In the genomic region with DNA sequence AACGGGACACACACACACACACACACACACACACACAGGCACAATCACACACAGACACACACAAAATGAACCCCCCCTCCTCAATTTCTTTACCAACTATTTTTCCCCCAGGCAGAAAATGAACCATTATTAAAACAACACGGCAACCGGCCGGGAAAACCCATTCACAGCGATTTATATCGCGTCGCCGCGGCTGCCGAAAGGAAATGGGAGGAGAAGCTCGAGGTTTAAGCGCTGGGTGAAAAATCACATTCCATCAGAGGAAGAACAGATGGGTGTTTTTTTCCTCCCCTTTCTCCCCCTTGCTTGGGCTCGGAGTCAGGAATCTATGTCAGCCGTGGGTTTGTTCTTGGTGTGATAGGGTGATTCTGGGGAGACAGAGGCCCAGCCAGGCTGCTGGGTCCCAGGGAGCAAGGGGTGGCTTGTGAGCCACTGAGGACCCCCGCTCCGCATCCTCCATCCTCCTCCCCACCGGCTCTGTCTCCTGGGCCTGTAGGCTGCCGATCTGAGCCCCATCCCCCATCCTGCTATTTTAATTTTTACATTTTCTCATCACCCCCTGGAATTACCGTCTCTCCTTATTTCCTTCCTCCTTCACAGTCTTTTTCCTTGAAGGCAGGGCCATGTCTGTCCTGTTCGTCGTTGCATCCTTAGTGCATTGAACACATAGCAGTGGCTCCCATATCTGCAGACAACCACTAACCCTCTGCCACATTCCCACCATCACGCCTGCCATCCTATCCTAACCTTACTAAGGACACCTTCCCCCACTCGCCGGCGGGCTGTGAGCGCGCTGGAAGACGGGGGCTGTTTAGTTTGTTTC, we compare ENCODE assay signal across 8 cellular contexts.
DNase-seq lines count a peak whose midpoint lies in the region; ATAC-seq, FAIRE-seq and TF ChIP-seq lines count a peak whose summit lies in the region.
"Not testable (repeated sequence)": the region's sequence is repeated elsewhere in the genome, so short reads cannot be mapped to it uniquely, and the experiment has no call there.

No MANE protein-coding gene starts in this region.

- H4K5ac ChIP-seq in mesendoderm (ENCODE audit: low read length), result not testable (repeated sequence)

- CTCF ChIA-PET in AG04449 (lab: Yijun Ruan, JAX), result interaction anchor here (3.4 kb wide), 1 partner anchor 11 kb away, joined by 14 read pairs; no protein-coding TSS in a partner anchor
- CTCF ChIA-PET in Panc1 (lab: Charles Lee), result not testable (repeated sequence)

- H3K79me1 ChIP-seq in mesendoderm (ENCODE audit: low read length), result not testable (repeated sequence)

- H2BK15ac ChIP-seq in mesendoderm (replicated peaks; ENCODE audit: low read depth), result not testable (repeated sequence)

- not testable (repeated sequence) for H3K23ac ChIP-seq in mesendoderm (ENCODE audit: low read length)

- FAIRE-seq in GM12892 (lab: Jason Lieb, UNC) (peak; percentile 77), astrocyte (lab: Jason Lieb, UNC) (peak; percentile 43)

- not testable (repeated sequence) for H3K4ac ChIP-seq in mesendoderm (ENCODE audit: low read depth, low read length)

- ATAC-seq in Panc1, result peak; percentile 24

- H4K8ac ChIP-seq in mesendoderm (ENCODE audit: low read depth, low read length), result not testable (repeated sequence)

- not testable (repeated sequence) for H2AFZ ChIP-seq in astrocyte (ENCODE audit: low read depth, low read length)

- H3K27ac Mint-ChIP-seq in astrocyte (ENCODE audit: unreplicated experiment), result peak overlapping the region; percentile 67
- H3K27ac Mint-ChIP-seq in osteocyte (ENCODE audit: unreplicated experiment), result not testable (repeated sequence)

- not testable (repeated sequence) for H3K79me2 ChIP-seq in astrocyte (ENCODE audit: insufficient read depth, low read length); mesendoderm (ENCODE audit: control insufficient read depth, insufficient read depth, low read length)

- not testable (repeated sequence) for DNase-seq in AG04449 (ENCODE audit: low read depth, low spot score); GM12892 (ENCODE audit: insufficient read length); Panc1 (ENCODE audit: low read depth, low spot score); mesendoderm; osteocyte (ENCODE audit: extremely low spot score, unreplicated experiment)
- DNase-seq in astrocyte (ENCODE audit: low read depth), result peak; percentile 24
- peak; percentile 35 for DNase-seq in dermis blood vessel endothelial cell
- peak; percentile 46 for DNase-seq in fibroblast of the aortic adventitia (ENCODE audit: low read depth)

- TF ChIP-seq POLR2A in GM12892 (IDR thresholded peaks at IDR 0.05; ENCODE audit: low read depth, low read length), result not testable (repeated sequence)

- H3K27me3 ChIP-seq in Panc1 (ENCODE audit: control insufficient read depth, insufficient read depth, low read length); astrocyte (ENCODE audit: insufficient read depth, low read length); mesendoderm (ENCODE audit: insufficient read depth, low read length, poor library complexity): not testable (repeated sequence)

- POLR2A ChIA-PET in AG04449 (lab: Yijun Ruan, JAX); Panc1 (lab: Charles Lee): not testable (repeated sequence)

- H3K56ac ChIP-seq in mesendoderm (ENCODE audit: low read length), result peak overlapping the region; percentile 42

- no CpG with 5 or more reads among the region's 29 CpGs for WGBS in mesendoderm (ENCODE audit: extremely low coverage, insufficient coverage, low lambda C conversion rate)

- H3K27me3 Mint-ChIP-seq in astrocyte (ENCODE audit: low read depth, unreplicated experiment); osteocyte (ENCODE audit: unreplicated experiment): not testable (repeated sequence)

- H3K4me3 Mint-ChIP-seq in astrocyte (ENCODE audit: unreplicated experiment) (peak overlapping the region; percentile 64), osteocyte (ENCODE audit: unreplicated experiment) (peak overlapping the region; percentile 47)

- peak overlapping the region; percentile 27 for H3K4me3 ChIP-seq in AG04449 (ENCODE audit: low read depth, low read length)
- H3K4me3 ChIP-seq in Panc1 (ENCODE audit: low read depth in 2 of 2, low read length in 2 of 2); astrocyte (ENCODE audit: insufficient read depth, low read depth, low read length); fibroblast of the aortic adventitia (ENCODE audit: low read depth, low read length); mesendoderm (ENCODE audit: low read length): not testable (repeated sequence)

- peak overlapping the region; percentile 11 for H3K18ac ChIP-seq in mesendoderm (ENCODE audit: low read length)

- not testable (repeated sequence) for H2BK5ac ChIP-seq in mesendoderm (ENCODE audit: low read length)

- H3K9me3 ChIP-seq in Panc1 (ENCODE audit: control insufficient read depth, insufficient read depth, low read depth, low read length); astrocyte (ENCODE audit: insufficient read depth, low read depth, low read length): not testable (repeated sequence)

- not testable (repeated sequence) for TF ChIP-seq CTCF in AG04449 (IDR thresholded peaks at IDR 0.05; ENCODE audit: insufficient read depth, low read length, missing control alignments); Panc1 (IDR thresholded peaks at IDR 0.05); astrocyte (IDR thresholded peaks at IDR 0.05; ENCODE audit: insufficient read depth, low read depth, low read length); fibroblast of the aortic adventitia (IDR thresholded peaks at IDR 0.05; ENCODE audit: insufficient read depth, low read length); osteocyte (IDR thresholded peaks at IDR 0.05)

- H3K4me2 ChIP-seq in astrocyte (ENCODE audit: low read length), result peak overlapping the region; percentile 76
- not testable (repeated sequence) for H3K4me2 ChIP-seq in mesendoderm (ENCODE audit: low read length)

- H3K36me3 Mint-ChIP-seq in astrocyte (ENCODE audit: low read depth, unreplicated experiment); osteocyte (ENCODE audit: unreplicated experiment): not testable (repeated sequence)

- peak overlapping the region; percentile 23 for H3K9ac ChIP-seq in astrocyte (ENCODE audit: low read length)
- not testable (repeated sequence) for H3K9ac ChIP-seq in mesendoderm (ENCODE audit: low read length)

- H3K27ac ChIP-seq in Panc1 (ENCODE audit: low read length); astrocyte (ENCODE audit: low read depth, low read length); mesendoderm (ENCODE audit: low read depth, low read length): not testable (repeated sequence)

- H3K4me1 Mint-ChIP-seq in astrocyte (ENCODE audit: low read depth, unreplicated experiment); osteocyte (ENCODE audit: unreplicated experiment): not testable (repeated sequence)

- in situ Hi-C loops in Panc1 (cut with HindIII; ENCODE audit: low pct_unique_long_range_greater_than_20kb, low sequenced_read_pairs), result not testable (repeated sequence)

- not testable (repeated sequence) for H4K20me1 ChIP-seq in astrocyte (ENCODE audit: insufficient read depth, low read length)

- intact Hi-C loops in Panc1 (cut with micrococcal nuclease; ENCODE audit: unreplicated experiment), result not testable (repeated sequence)

- not testable (repeated sequence) for BruUV-seq in Panc1 (replicated peaks; lab: Mats Ljungman, UMichigan)

- not testable (repeated sequence) for H2BK120ac ChIP-seq in mesendoderm (ENCODE audit: low read depth, low read length)

- H3K4me1 ChIP-seq in Panc1 (ENCODE audit: control insufficient read depth, insufficient read depth, low read length); astrocyte (ENCODE audit: insufficient read depth, low read length); mesendoderm (ENCODE audit: control insufficient read depth, low read depth, low read length): not testable (repeated sequence)

- H3K36me3 ChIP-seq in Panc1 (ENCODE audit: control insufficient read depth, insufficient read depth, low read length); astrocyte (ENCODE audit: insufficient read depth, low read length); mesendoderm (ENCODE audit: control insufficient read depth, insufficient read depth, low read length): not testable (repeated sequence)

- H2AK5ac ChIP-seq in mesendoderm (ENCODE audit: low read length), result not testable (repeated sequence)

- not testable (repeated sequence) for H3K9me3 Mint-ChIP-seq in astrocyte (ENCODE audit: unreplicated experiment); osteocyte (ENCODE audit: unreplicated experiment)
